In the genomic region with DNA sequence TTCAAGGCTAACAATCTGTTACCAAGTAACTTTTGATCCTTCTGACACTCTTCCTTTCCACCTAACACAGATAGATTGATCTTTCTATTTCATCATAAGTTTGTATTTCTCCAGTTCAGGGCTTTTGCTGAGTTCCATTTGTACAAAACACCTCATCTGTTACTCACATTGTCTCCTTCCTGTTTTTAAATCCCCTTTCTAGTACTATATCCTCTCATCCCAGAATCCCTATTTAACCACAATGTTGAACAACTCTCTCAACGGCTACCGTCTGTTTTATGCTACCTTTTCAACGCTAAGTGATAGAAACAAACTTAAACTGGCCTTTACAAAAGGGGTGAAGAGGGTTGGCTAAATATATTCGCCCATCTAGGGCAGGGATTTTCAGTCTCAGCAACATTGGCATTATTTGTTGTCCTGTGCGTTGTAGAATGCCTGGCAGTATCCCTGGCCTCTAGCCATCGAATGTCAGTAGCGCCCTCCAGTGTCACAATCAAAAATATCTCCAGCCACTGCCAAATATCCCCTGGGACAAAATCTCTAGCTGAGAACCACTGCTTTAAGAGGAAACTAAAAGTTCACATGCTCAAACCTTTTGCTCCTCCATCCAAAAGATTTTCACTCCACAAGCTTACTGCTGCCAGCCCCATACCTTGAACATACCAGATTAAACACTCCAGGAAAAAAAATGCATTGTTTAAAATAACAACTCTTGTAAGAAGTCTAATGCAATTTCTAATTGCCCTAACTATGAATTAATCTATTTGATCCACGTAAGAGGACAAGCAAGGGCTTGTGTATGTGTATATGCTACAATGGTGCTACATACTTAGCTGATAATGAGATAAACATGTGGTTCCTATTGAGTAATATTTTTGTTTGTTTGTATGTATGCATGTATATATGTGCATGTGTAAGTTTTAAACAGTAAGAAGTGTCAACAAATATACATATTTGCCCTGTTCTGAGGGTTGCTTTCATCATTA, we compare ENCODE assay signal across 8 cellular contexts.
A peak's percentile ranks its signal among the peaks of the same experiment; 100 is the strongest.
DNase-seq lines count a peak whose midpoint lies in the region; ATAC-seq, FAIRE-seq and TF ChIP-seq lines count a peak whose summit lies in the region.

No MANE protein-coding gene starts in this region.

- intact Hi-C loops in activated B cell treated with CpG ODN at 0.5 μM for 24 hours (cut with micrococcal nuclease) (loop anchor here (1.0 kb wide), 1 partner anchor 208 kb away; no protein-coding TSS in a partner anchor), kidney (cut with DNase I) (no loop called here)
- intact Hi-C loops in activated T-helper 1 cell treated with anti-CD3 and anti-CD28 coated beads, Interleukin-12 subunit alpha, Interleukin-12 subunit beta, Interleukin-2, Interleukin-4 antibody, amounts not matched to agents 30 ng/mL and 10 ng/mL and 1 ng/mL, durations not matched to agents 14 hours and 24 hours and 36 hours (cut with micrococcal nuclease) = no loop called here

- H3K27ac ChIP-seq in kidney (ENCODE audit: low read depth in 2 of 2, low read length in 2 of 2) = no peak overlapping the region

- no peaks in the 10 kb centered on the region for H3K27me3 Mint-ChIP-seq in activated B cell treated with CpG ODN at 0.5 μM for 24 hours
- H3K27me3 Mint-ChIP-seq in activated T-helper 1 cell treated with anti-CD3 and anti-CD28 coated beads, Interleukin-12 subunit alpha, Interleukin-12 subunit beta, Interleukin-2, Interleukin-4 antibody, amounts not matched to agents 30 ng/mL and 10 ng/mL and 1 ng/mL, durations not matched to agents 14 hours and 24 hours and 36 hours (ENCODE audit: insufficient read depth) = no peaks in the 10 kb centered on the region

- no peak overlapping the region for H3K4me3 Mint-ChIP-seq in activated B cell treated with CpG ODN at 0.5 μM for 24 hours
- no peak overlapping the region for H3K4me3 Mint-ChIP-seq in activated T-helper 1 cell treated with anti-CD3 and anti-CD28 coated beads, Interleukin-12 subunit alpha, Interleukin-12 subunit beta, Interleukin-2, Interleukin-4 antibody, amounts not matched to agents 30 ng/mL and 10 ng/mL and 1 ng/mL, durations not matched to agents 14 hours and 24 hours and 36 hours

- no peaks in the 10 kb centered on the region for H3K36me3 ChIP-seq in kidney (ENCODE audit: control insufficient read depth in 1 of 2, insufficient read depth in 2 of 2, low read length in 2 of 2)

- no peaks in the 10 kb centered on the region for H3K4me1 Mint-ChIP-seq in activated B cell treated with CpG ODN at 0.5 μM for 24 hours
- H3K4me1 Mint-ChIP-seq in activated T-helper 1 cell treated with anti-CD3 and anti-CD28 coated beads, Interleukin-12 subunit alpha, Interleukin-12 subunit beta, Interleukin-2, Interleukin-4 antibody, amounts not matched to agents 30 ng/mL and 10 ng/mL and 1 ng/mL, durations not matched to agents 14 hours and 24 hours and 36 hours (ENCODE audit: low read depth) = no peaks in the 10 kb centered on the region

- no peak overlapping the region for H3K9ac ChIP-seq in kidney (ENCODE audit: low read length in 2 of 2)

- H3K4me3 ChIP-seq in kidney (ENCODE audit: low read length in 2 of 2) = peak overlapping the region in 1 of 2 donors; percentile 5

- no peaks in the 10 kb centered on the region for H3K36me3 Mint-ChIP-seq in activated B cell treated with CpG ODN at 0.5 μM for 24 hours (ENCODE audit: low read depth)
- H3K36me3 Mint-ChIP-seq in activated T-helper 1 cell treated with anti-CD3 and anti-CD28 coated beads, Interleukin-12 subunit alpha, Interleukin-12 subunit beta, Interleukin-2, Interleukin-4 antibody, amounts not matched to agents 30 ng/mL and 10 ng/mL and 1 ng/mL, durations not matched to agents 14 hours and 24 hours and 36 hours (ENCODE audit: low read depth) = no peaks in the 10 kb centered on the region

- no peak overlapping the region for H3K27ac Mint-ChIP-seq in activated B cell treated with CpG ODN at 0.5 μM for 24 hours
- no peak overlapping the region for H3K27ac Mint-ChIP-seq in activated T-helper 1 cell treated with anti-CD3 and anti-CD28 coated beads, Interleukin-12 subunit alpha, Interleukin-12 subunit beta, Interleukin-2, Interleukin-4 antibody, amounts not matched to agents 30 ng/mL and 10 ng/mL and 1 ng/mL, durations not matched to agents 14 hours and 24 hours and 36 hours

- no peak for TF ChIP-seq CTCF in activated B cell treated with CpG ODN at 0.5 μM for 24 hours (IDR thresholded peaks at IDR 0.05)
- peak; percentile 28 for TF ChIP-seq CTCF in kidney (IDR thresholded peaks at IDR 0.05; ENCODE audit: borderline replicate concordance, extremely low read depth, insufficient read depth)

- FAIRE-seq in kidney (lab: Jason Lieb, UNC) = no peak

- POLR2A ChIA-PET in activated B cell treated with CpG ODN at 0.5 μM for 24 hours (lab: Charles Lee) = no interaction called here

- peak; percentile 56 for ATAC-seq in GM19372 (IDR thresholded peaks at IDR 0.05; ENCODE audit: low read depth, unreplicated experiment)
- peak; percentile 42 for ATAC-seq in activated B cell treated with CpG ODN at 0.5 μM for 24 hours (ENCODE audit: low read depth)

- no peaks in the 10 kb centered on the region for H3K4me1 ChIP-seq in kidney (ENCODE audit: control insufficient read depth in 1 of 2, insufficient read depth in 1 of 2, low read depth in 1 of 2, low read length in 2 of 2)

- DNase-seq in A172 (ENCODE audit: low spot score) = peak; percentile 53
- DNase-seq in NCI-H1092 (lab: John Stamatoyannopoulos, UW) = peak; percentile 63
- DNase-seq in activated B cell treated with CpG ODN at 0.5 μM for 24 hours = no peak
- DNase-seq in kidney = no peak
- DNase-seq in activated T-cell treated with anti-CD3 and anti-CD28 coated beads, Interleukin-2, amount 50 U/mL, for 48 hours = no peak
- no peak for DNase-seq in activated T-helper 1 cell treated with anti-CD3 and anti-CD28 coated beads, Interleukin-12 subunit alpha, Interleukin-12 subunit beta, Interleukin-2, Interleukin-4 antibody, amounts not matched to agents 30 ng/mL and 10 ng/mL and 1 ng/mL, durations not matched to agents 14 hours and 24 hours and 36 hours (ENCODE audit: low spot score)
- DNase-seq in stimulated activated CD4-positive, alpha-beta T cell treated with anti-CD3 and anti-CD28 coated beads, Interleukin-2, amount 100 ng/mL, for 24 hours = no peak

- no peaks in the 10 kb centered on the region for H3K9me3 ChIP-seq in kidney (ENCODE audit: control insufficient read depth in 1 of 2, low read length in 2 of 2)

- CTCF ChIA-PET in activated B cell treated with CpG ODN at 0.5 μM for 24 hours (lab: Charles Lee) = interaction anchor here (1.5 to 1.9 kb wide), 2 partner anchors 205 to 209 kb away, joined by 4 to 7 read pairs; no protein-coding TSS in a partner anchor

- H3K9me3 Mint-ChIP-seq in activated B cell treated with CpG ODN at 0.5 μM for 24 hours = no peaks in the 10 kb centered on the region
- peaks cover 10% of the 10 kb centered on the region for H3K9me3 Mint-ChIP-seq in activated T-helper 1 cell treated with anti-CD3 and anti-CD28 coated beads, Interleukin-12 subunit alpha, Interleukin-12 subunit beta, Interleukin-2, Interleukin-4 antibody, amounts not matched to agents 30 ng/mL and 10 ng/mL and 1 ng/mL, durations not matched to agents 14 hours and 24 hours and 36 hours

Comparison
In these comparisons a context has a peak if more than half of its experiments do, and no peak if none do; other contexts are left out.
1. DNase-seq: peak in A172 (single experiment) and NCI-H1092 (single experiment); none in activated B cell treated with CpG ODN at 0.5 μM for 24 hours (single experiment), kidney (single experiment), activated T-cell treated with anti-CD3 and anti-CD28 coated beads, Interleukin-2, amount 50 U/mL, for 48 hours (0 of 2), activated T-helper 1 cell treated with anti-CD3 and anti-CD28 coated beads, Interleukin-12 subunit alpha, Interleukin-12 subunit beta, Interleukin-2, Interleukin-4 antibody, amounts not matched to agents 30 ng/mL and 10 ng/mL and 1 ng/mL, durations not matched to agents 14 hours and 24 hours and 36 hours (single experiment) and stimulated activated CD4-positive, alpha-beta T cell treated with anti-CD3 and anti-CD28 coated beads, Interleukin-2, amount 100 ng/mL, for 24 hours (0 of 2).